Comparison of ENCODE assay signal across 1 cellular context in genomic region chr15:81500081-81500480, GRCh38.
A peak's percentile ranks its signal among the peaks of the same experiment; 100 is the strongest.
TF ChIP-seq lines count a peak whose summit lies in the region.

No MANE protein-coding gene starts in this region.

TF ChIP-seq in WTC11, 78 proteins besides CTCF, POLR2A, EP300 and RAD21 (continued from another document):
- TF ChIP-seq HMGXB4 (CRISPR knock-in tag; IDR thresholded peaks at IDR 0.05) (no peak), ZNF219 (CRISPR knock-in tag; IDR thresholded peaks at IDR 0.05; ENCODE audit: borderline replicate concordance) (no peak), ZNF317 (CRISPR knock-in tag; IDR thresholded peaks at IDR 0.05; ENCODE audit: borderline replicate concordance, low read depth) (peak; percentile 70; the same call in 1 of the 2 replicates)
TF ChIP-seq in WTC11: peak in this region for 1.
